ENCODE assay signal across 8 cellular contexts in genomic region chr3:50519471-50520089, GRCh38. TPM values are rescaled to one million over a fixed set of nuclear protein-coding genes. Genes with fewer than 3 reads are reported as not detected.
DNase-seq lines count a peak whose midpoint lies in the region; ATAC-seq and TF ChIP-seq lines count a peak whose summit lies in the region.

No MANE protein-coding gene starts in this region.

- DNase-seq in GM12865 (ENCODE audit: low read depth) (peak; percentile 70), NCI-H187 treated with DMSO at 0.1 percent for 48 hours (lab: John Stamatoyannopoulos, UW) (peak; percentile 7), caudate nucleus (lab: John Stamatoyannopoulos, UW) (peak in 42 of 61 donors; percentile 5 to 76 (median 38)), right lobe of liver (peak; percentile 66 to 74 (median 69))
- peak; percentile 54 for DNase-seq in stimulated activated CD8-positive, alpha-beta memory T cell treated with anti-CD3 and anti-CD28 coated beads, Interleukin-15, amount 100 ng/mL, for 24 hours (ENCODE audit: low read depth)

- no peaks in the 10 kb centered on the region for H3K9me3 ChIP-seq in right lobe of liver

- no peaks in the 10 kb centered on the region for H3K36me3 ChIP-seq in right lobe of liver

- 23% methylated on average over 5 of the region's 7 CpGs for WGBS in right lobe of liver (ENCODE audit: insufficient coverage, low coverage, low lambda C conversion rate, missing lambda C conversion rate)

- no peaks in the 10 kb centered on the region for H3K4me1 ChIP-seq in right lobe of liver

- TF ChIP-seq CTCF in 22Rv1 (IDR thresholded peaks at IDR 0.05) (peak; percentile 97), GM12865 (IDR thresholded peaks at IDR 0.05; ENCODE audit: insufficient read depth, low read depth, low read length, missing control alignments) (peak; percentile 98), right lobe of liver (IDR thresholded peaks at IDR 0.05) (peak; percentile 70 to 94 (median 91))

- H3K27me3 ChIP-seq in right lobe of liver = no peaks in the 10 kb centered on the region

- intact Hi-C loops in right lobe of liver (cut with DNase I) = no loop called here

- TF ChIP-seq POLR2A in right lobe of liver (IDR thresholded peaks at IDR 0.05) = no peak

- peak; percentile 63 to 68 for ATAC-seq in activated CD4-positive, CD25-positive, alpha-beta regulatory T cell treated with anti-CD3 and anti-CD28 coated beads, Interleukin-2, amount 50 U/mL, for 24 hours
- peak; percentile 81 to 92 (median 86) for ATAC-seq in right lobe of liver
- ATAC-seq in GM19324 (IDR thresholded peaks at IDR 0.05; ENCODE audit: low FRiP score, unreplicated experiment) = no peak

- H3K27ac ChIP-seq in 22Rv1 (no peak overlapping the region), caudate nucleus (ENCODE audit: low read depth, low read length) (no peak overlapping the region), right lobe of liver (no peak overlapping the region)

- H3K4me3 ChIP-seq in GM12865 (ENCODE audit: low read depth, low read length) (no peak overlapping the region), right lobe of liver (no peak overlapping the region)

RNA-seq across cellular contexts. Expression of gene CACNA2D2, which starts 16.1 kb away (rescaled TPM):
- total RNA-seq in right lobe of liver = under 1 TPM in 5 of 6 experiments, not detected in 1; 0.06 to 0.39 (median 0.26) TPM

RNA-seq across cellular contexts. Expression of gene C3orf18, which starts 48.0 kb away (rescaled TPM):
- total RNA-seq in right lobe of liver = 1 to 10 TPM; 2.0 to 7.8 (median 2.8) TPM

RNA-seq across cellular contexts. Expression of gene HEMK1, which starts 49.7 kb away (rescaled TPM):
- 10 to 100 TPM; 10.5 to 19.4 (median 14.0) TPM for total RNA-seq in right lobe of liver

Comparison
In these comparisons a context has a peak if more than half of its experiments do, and no peak if none do; other contexts are left out.
1. DNase-seq: peak in every context shown above with its lines; median percentile 70 in GM12865; 69 in right lobe of liver; 54 in stimulated activated CD8-positive, alpha-beta memory T cell treated with anti-CD3 and anti-CD28 coated beads, Interleukin-15, amount 100 ng/mL, for 24 hours; 38 in caudate nucleus; 7 in NCI-H187 treated with DMSO at 0.1 percent for 48 hours.